Comparison of ENCODE assay signal across 36 cellular contexts in the genomic region with DNA sequence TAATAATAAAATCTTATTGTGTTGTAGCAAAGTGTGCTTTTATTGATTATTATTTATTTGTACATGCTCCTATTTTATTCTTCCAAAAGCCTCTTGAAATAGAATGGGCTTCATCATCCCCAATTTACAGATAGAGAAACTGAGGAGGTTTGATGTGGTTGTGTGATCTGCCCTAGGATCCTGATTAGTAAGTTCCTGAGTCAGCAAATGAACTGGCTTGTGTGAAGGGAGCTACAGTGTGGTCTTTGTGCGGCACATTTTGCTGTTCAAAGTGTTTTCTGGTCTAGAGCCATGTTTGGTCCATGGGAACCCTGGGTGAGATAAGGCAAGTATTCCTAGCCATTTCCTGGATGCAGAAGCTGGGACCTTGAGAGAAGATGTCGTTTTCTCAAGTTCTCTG.
"Had no signal": no experiment of that assay in that cellular context is flagged by ENCODE, and none has a peak within 500 bp of the region (broad histone marks: within the 10 kb centered on the region; RNA-seq: fewer than 3 reads in every experiment).

No MANE protein-coding gene starts in this region.

- H3K4me3 ChIP-seq: MG63 had no signal

- H3K27me3 ChIP-seq: MG63 had no signal

- DNase-seq: Karpas-422, Kasumi-1, MG63, MM.1S, MV-4-11, NCI-H1048, NCI-H1092, NCI-H1092 treated with DMSO at 0.1 percent for 48 hours, NCI-H1105, NCI-H1105 treated with DMSO at 0.1 percent for 48 hours, NCI-H1417, NCI-H1417 treated with DMSO at 0.1 percent for 48 hours, NCI-H1436, NCI-H1436 treated with DMSO at 0.1 percent for 48 hours, NCI-H146, NCI-H1694, NCI-H1694 treated with DMSO at 0.1 percent for 48 hours, NCI-H187, NCI-H187 treated with DMSO at 0.1 percent for 48 hours, NCI-H1930, NCI-H2029, NCI-H2029 treated with DMSO at 0.1 percent for 48 hours, NCI-H2081, NCI-H2081 treated with DMSO at 0.1 percent for 48 hours, NCI-H2107, NCI-H2171, NCI-H2171 treated with DMSO at 0.1 percent for 48 hours, NCI-H2227 treated with DMSO at 0.1 percent for 48 hours, NCI-H226, NCI-H345, NCI-H446, NCI-H446 treated with DMSO at 0.1 percent for 48 hours, NCI-H510A, NCI-H510A treated with DMSO at 0.1 percent for 48 hours, NCI-H524, NCI-H524 treated with DMSO at 0.1 percent for 48 hours had no signal

- H3K36me3 ChIP-seq: MG63 had no signal
